ENCODE assay signal across 9 cellular contexts in the genomic region with DNA sequence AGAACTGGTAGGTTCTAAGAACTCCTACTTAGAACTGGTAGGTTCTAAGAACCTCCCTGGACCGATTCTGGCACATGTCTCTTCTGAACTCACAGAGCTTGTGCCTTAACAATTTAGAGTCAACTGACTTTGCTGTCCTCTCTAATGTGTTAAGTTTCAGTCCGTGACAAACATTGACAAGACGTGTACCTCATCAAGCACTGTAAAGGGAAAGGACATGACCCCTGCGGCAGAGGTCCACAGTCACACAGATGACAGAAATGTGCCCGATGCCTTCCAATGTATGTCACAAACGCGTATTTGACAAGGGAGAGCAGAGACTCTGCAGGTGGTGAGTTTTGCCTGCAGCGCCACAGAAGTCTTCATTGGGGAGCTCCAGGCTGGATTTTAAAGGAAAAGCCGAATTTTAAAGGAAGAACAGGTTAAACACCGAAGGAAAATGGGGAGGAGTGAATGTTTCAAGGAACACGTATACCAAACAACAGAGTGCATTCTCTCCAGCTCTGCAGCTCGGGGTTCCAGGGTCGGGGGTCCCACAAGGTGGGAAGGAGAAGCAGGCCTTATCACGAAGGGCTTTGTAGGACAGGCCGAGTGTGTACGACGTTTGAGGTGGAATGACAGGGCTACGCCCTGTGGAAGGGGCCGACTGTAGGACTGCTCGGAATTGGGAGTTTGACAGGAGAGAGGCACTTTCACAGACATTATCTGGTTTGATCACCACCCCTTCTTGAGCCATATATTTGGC.
DNase-seq lines count a peak whose midpoint lies in the region; ATAC-seq, FAIRE-seq and TF ChIP-seq lines count a peak whose summit lies in the region.
"Had no signal": no experiment of that assay in that cellular context is flagged by ENCODE, and none has a peak within 500 bp of the region (broad histone marks: within the 10 kb centered on the region; RNA-seq: fewer than 3 reads in every experiment).

No MANE protein-coding gene starts in this region.

- whole genome bisulfite sequencing in smooth muscle cell (ENCODE audit: low lambda C conversion rate), result 88% methylated on average over 20 of the region's 20 CpGs

- peak overlapping the region; percentile 94 for H3K27ac Mint-ChIP-seq in HFFc6
- peak overlapping the region; percentile 74 for H3K27ac Mint-ChIP-seq in activated CD8-positive, alpha-beta T cell treated with anti-CD3 and anti-CD28 coated beads, Interleukin-2, amount 10 ng/mL, durations not matched to agents 7 days and 5 days

- H2AFZ ChIP-seq in fibroblast of lung (ENCODE audit: low read length) (no peak overlapping the region), smooth muscle cell (ENCODE audit: low read depth) (no peak overlapping the region)

- POLR2A ChIA-PET in activated CD8-positive, alpha-beta T cell treated with anti-CD3 and anti-CD28 coated beads, Interleukin-2, amount 10 ng/mL, durations not matched to agents 7 days and 5 days (lab: Charles Lee), result interaction anchor here (1.2 kb wide), 1 partner anchor 64 kb away, joined by 3 read pairs; no protein-coding TSS in a partner anchor

- peaks cover 17% of the 10 kb centered on the region for H3F3A ChIP-seq in smooth muscle cell (ENCODE audit: low read depth)

- peaks cover 87% of the 10 kb centered on the region for H3K36me3 Mint-ChIP-seq in HFFc6 (ENCODE audit: low read depth)
- peaks cover 73% of the 10 kb centered on the region for H3K36me3 Mint-ChIP-seq in activated CD8-positive, alpha-beta T cell treated with anti-CD3 and anti-CD28 coated beads, Interleukin-2, amount 10 ng/mL, durations not matched to agents 7 days and 5 days (ENCODE audit: low read depth)

- H3K27ac ChIP-seq in fibroblast of lung (ENCODE audit: insufficient read depth, low read length), result peak overlapping the region; percentile 86
- H3K27ac ChIP-seq in smooth muscle cell (ENCODE audit: low read depth), result peak overlapping the region; percentile 53

- H4K20me1 ChIP-seq in fibroblast of lung (ENCODE audit: control insufficient read depth, extremely low read depth, insufficient read depth, low read length) (no peaks in the 10 kb centered on the region), smooth muscle cell (ENCODE audit: low read depth) (peaks cover 11% of the 10 kb centered on the region)

- peaks cover 18% of the 10 kb centered on the region for H3K9me3 Mint-ChIP-seq in HFFc6
- no peaks in the 10 kb centered on the region for H3K9me3 Mint-ChIP-seq in activated CD8-positive, alpha-beta T cell treated with anti-CD3 and anti-CD28 coated beads, Interleukin-2, amount 10 ng/mL, durations not matched to agents 7 days and 5 days (ENCODE audit: insufficient read depth)

- H3K4me3 Mint-ChIP-seq in HFFc6, result peak overlapping the region; percentile 99
- no peak overlapping the region for H3K4me3 Mint-ChIP-seq in activated CD8-positive, alpha-beta T cell treated with anti-CD3 and anti-CD28 coated beads, Interleukin-2, amount 10 ng/mL, durations not matched to agents 7 days and 5 days

- no peak overlapping the region for H3K9ac ChIP-seq in fibroblast of lung (ENCODE audit: insufficient read depth, low read length)
- no peak overlapping the region for H3K9ac ChIP-seq in smooth muscle cell (ENCODE audit: low read depth)

- no peak for TF ChIP-seq POLR2A in GM12892 (IDR thresholded peaks at IDR 0.05; ENCODE audit: low read depth, low read length)

- ATAC-seq in activated CD8-positive, alpha-beta T cell treated with anti-CD3 and anti-CD28 coated beads, Interleukin-2, amount 10 ng/mL, durations not matched to agents 7 days and 5 days, result no peak
- no peak for ATAC-seq in GM19397 (IDR thresholded peaks at IDR 0.05; ENCODE audit: unreplicated experiment)
- no peak for ATAC-seq in HG03095 (IDR thresholded peaks at IDR 0.05; ENCODE audit: unreplicated experiment)

- FAIRE-seq in GM12892 (lab: Jason Lieb, UNC), result no peak

- H3K4me3 ChIP-seq in fibroblast of lung (replicated peaks in 1 of 4; ENCODE audit: control extremely low read depth in 1 of 4, insufficient read depth in 1 of 4, low read depth in 3 of 4, low read length in 4 of 4) (no peak overlapping the region), smooth muscle cell (no peak overlapping the region)

- TF ChIP-seq CTCF in HFFc6 (IDR thresholded peaks at IDR 0.05) (no peak), fibroblast of lung (conservative IDR thresholded peaks at IDR 0.05 in 1 of 2, IDR thresholded peaks at IDR 0.05 in 1 of 2; ENCODE audit: low read depth in 1 of 2, low read length in 2 of 2) (no peak), smooth muscle cell (IDR thresholded peaks at IDR 0.05; ENCODE audit: borderline replicate concordance, insufficient read depth, poor library complexity, severe bottlenecking) (no peak)

- H3K36me3 ChIP-seq in fibroblast of lung (ENCODE audit: control insufficient read depth, insufficient read depth, low read length), result peaks cover 37% of the 10 kb centered on the region
- H3K36me3 ChIP-seq in smooth muscle cell (ENCODE audit: low read depth), result peaks cover 5% of the 10 kb centered on the region

- peak overlapping the region; percentile 46 for H3K4me2 ChIP-seq in fibroblast of lung (ENCODE audit: extremely low read depth, insufficient read depth, low read length)
- no peak overlapping the region for H3K4me2 ChIP-seq in smooth muscle cell

- peaks cover 88% of the 10 kb centered on the region for H3K27me3 Mint-ChIP-seq in HFFc6 (ENCODE audit: insufficient read depth)
- no peaks in the 10 kb centered on the region for H3K27me3 Mint-ChIP-seq in activated CD8-positive, alpha-beta T cell treated with anti-CD3 and anti-CD28 coated beads, Interleukin-2, amount 10 ng/mL, durations not matched to agents 7 days and 5 days (ENCODE audit: low read depth)

- peaks cover 92% of the 10 kb centered on the region for H3K79me2 ChIP-seq in fibroblast of lung (ENCODE audit: control insufficient read depth, insufficient read depth, low read length)
- H3K79me2 ChIP-seq in smooth muscle cell (ENCODE audit: low read depth), result peaks cover 69% of the 10 kb centered on the region

- H3K9me3 ChIP-seq in fibroblast of lung (ENCODE audit: control insufficient read depth, insufficient read depth, low read depth, low read length) (no peaks in the 10 kb centered on the region), smooth muscle cell (replicated peaks; ENCODE audit: low read depth) (no peaks in the 10 kb centered on the region)

- DNase-seq in HFFc6 (no peak), fibroblast of lung (ENCODE audit: low read depth in 2 of 2) (no peak), smooth muscle cell (lab: John Stamatoyannopoulos, UW; ENCODE audit: unreplicated experiment) (no peak), GM12892 (ENCODE audit: insufficient read length) (no peak), midbrain (lab: John Stamatoyannopoulos, UW) (no peak)
- no peak for DNase-seq in activated CD8-positive, alpha-beta T cell treated with anti-CD3 and anti-CD28 coated beads, Interleukin-2, amount 10 ng/mL, durations not matched to agents 7 days and 5 days
- DNase-seq: amygdala had no signal

- CTCF ChIA-PET in activated CD8-positive, alpha-beta T cell treated with anti-CD3 and anti-CD28 coated beads, Interleukin-2, amount 10 ng/mL, durations not matched to agents 7 days and 5 days (lab: Charles Lee), result interaction anchor here (0.6 to 7.7 kb wide), 16 partner anchors 9 to 236 kb away, joined by 3 to 127 read pairs (median 8); no protein-coding TSS in a partner anchor

- peaks cover 97% of the 10 kb centered on the region for H3K4me1 Mint-ChIP-seq in HFFc6 (ENCODE audit: low read depth)
- peaks cover 64% of the 10 kb centered on the region for H3K4me1 Mint-ChIP-seq in activated CD8-positive, alpha-beta T cell treated with anti-CD3 and anti-CD28 coated beads, Interleukin-2, amount 10 ng/mL, durations not matched to agents 7 days and 5 days (ENCODE audit: low read depth)

- H3K27me3 ChIP-seq in fibroblast of lung (ENCODE audit: control insufficient read depth, insufficient read depth, low read length), result no peaks in the 10 kb centered on the region
- no peaks in the 10 kb centered on the region for H3K27me3 ChIP-seq in smooth muscle cell (ENCODE audit: low read depth)

- H3K4me1 ChIP-seq in fibroblast of lung (ENCODE audit: control insufficient read depth, extremely low read depth, insufficient read depth, low read length) (peaks cover 47% of the 10 kb centered on the region), smooth muscle cell (ENCODE audit: low read depth) (peaks cover 3% of the 10 kb centered on the region)
